1 cellular context compared by ENCODE assay signal in the genomic region with DNA sequence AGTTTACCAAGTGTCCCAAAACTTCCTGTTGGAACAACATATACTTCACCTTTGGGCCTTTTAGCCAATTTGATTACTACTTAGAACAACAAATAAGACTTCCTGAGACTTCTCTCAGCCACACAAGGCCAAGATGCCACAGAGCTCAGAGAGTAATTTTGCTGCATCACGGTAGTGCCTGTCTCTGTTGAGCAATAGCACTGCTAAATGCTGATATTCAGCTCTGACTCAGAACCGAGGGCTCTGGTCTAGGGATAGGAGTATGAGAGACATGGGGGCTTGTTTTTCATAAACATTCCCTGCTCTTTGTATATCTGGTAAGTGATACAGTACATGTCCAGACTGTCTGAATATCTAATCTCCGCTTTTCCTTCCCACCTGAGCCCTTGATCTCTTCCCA.
TF ChIP-seq lines count a peak whose summit lies in the region.

No MANE protein-coding gene starts in this region.

TF ChIP-seq in IMR-90, 13 proteins besides CTCF, POLR2A, EP300 and RAD21:
- peak; percentile 12 for TF ChIP-seq RCOR1 (IDR thresholded peaks at IDR 0.05; ENCODE audit: insufficient replicate concordance, low read length)
- peak; percentile 99 for TF ChIP-seq NFE2L2 (IDR thresholded peaks at IDR 0.05; ENCODE audit: low read depth, low read length)
- TF ChIP-seq MXI1 (IDR thresholded peaks at IDR 0.05; ENCODE audit: borderline replicate concordance, low read depth, low read length) = no peak
- TF ChIP-seq FOS (IDR thresholded peaks at IDR 0.05; ENCODE audit: low read depth, low read length) = peak; percentile 75
- TF ChIP-seq MAFK (IDR thresholded peaks at IDR 0.05; ENCODE audit: low read depth, low read length) = peak; percentile 90
- no peak for TF ChIP-seq CHD1 (IDR thresholded peaks at IDR 0.05; ENCODE audit: low read depth, low read length)
- TF ChIP-seq CEBPB (IDR thresholded peaks at IDR 0.05; ENCODE audit: low read depth, low read length) = peak; percentile 99
- peak; percentile 6; the same call in 1 of the 2 replicates for TF ChIP-seq SMC3 (IDR thresholded peaks at IDR 0.05; ENCODE audit: low read depth, low read length)
- TF ChIP-seq, protein P1, sequence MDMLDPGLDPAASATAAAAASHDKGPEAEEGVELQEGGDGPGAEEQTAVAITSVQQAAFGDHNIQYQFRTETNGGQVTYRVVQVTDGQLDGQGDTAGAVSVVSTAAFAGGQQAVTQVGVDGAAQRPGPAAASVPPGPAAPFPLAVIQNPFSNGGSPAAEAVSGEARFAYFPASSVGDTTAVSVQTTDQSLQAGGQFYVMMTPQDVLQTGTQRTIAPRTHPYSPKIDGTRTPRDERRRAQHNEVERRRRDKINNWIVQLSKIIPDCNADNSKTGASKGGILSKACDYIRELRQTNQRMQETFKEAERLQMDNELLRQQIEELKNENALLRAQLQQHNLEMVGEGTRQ (IDR thresholded peaks at IDR 0.05; ENCODE audit: low read depth, low read length) = no peak
- 0 out of 2 replicates have a peak, but pooled peaks have one; percentile 29 for TF ChIP-seq MAZ (IDR thresholded peaks at IDR 0.05; ENCODE audit: borderline replicate concordance, low read depth, low read length)
- TF ChIP-seq, protein P2, sequence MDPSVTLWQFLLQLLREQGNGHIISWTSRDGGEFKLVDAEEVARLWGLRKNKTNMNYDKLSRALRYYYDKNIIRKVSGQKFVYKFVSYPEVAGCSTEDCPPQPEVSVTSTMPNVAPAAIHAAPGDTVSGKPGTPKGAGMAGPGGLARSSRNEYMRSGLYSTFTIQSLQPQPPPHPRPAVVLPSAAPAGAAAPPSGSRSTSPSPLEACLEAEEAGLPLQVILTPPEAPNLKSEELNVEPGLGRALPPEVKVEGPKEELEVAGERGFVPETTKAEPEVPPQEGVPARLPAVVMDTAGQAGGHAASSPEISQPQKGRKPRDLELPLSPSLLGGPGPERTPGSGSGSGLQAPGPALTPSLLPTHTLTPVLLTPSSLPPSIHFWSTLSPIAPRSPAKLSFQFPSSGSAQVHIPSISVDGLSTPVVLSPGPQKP (IDR thresholded peaks at IDR 0.05; ENCODE audit: borderline replicate concordance, low read depth, low read length) = no peak
- TF ChIP-seq RFX5 (IDR thresholded peaks at IDR 0.05; ENCODE audit: low read depth, low read length) = no peak
- peak; percentile 44; the same call in 1 of the 2 replicates for TF ChIP-seq BHLHE40 (IDR thresholded peaks at IDR 0.05; ENCODE audit: low read depth, low read length)
